ENCODE assay signal across 30 cellular contexts in the genomic region with DNA sequence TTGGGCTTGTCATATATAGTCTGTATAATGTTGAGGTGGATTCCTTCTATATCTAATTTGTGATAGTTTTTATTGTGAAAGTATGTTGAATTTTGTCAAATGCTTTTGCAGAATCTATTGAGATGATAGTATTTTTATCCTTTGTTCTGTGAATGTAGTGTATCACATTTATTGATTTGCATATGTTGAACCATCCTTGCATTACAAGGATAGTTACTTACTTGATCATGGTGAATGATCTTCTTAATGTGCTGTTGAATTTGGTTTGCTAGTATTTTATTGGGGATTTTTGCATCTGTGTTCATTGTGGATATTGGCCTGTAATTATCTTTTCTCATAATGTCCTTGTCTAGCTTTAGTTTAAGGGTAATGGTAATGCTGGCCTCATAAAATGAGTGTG.
"Had no signal": no experiment of that assay in that cellular context is flagged by ENCODE, and none has a peak within 500 bp of the region (broad histone marks: within the 10 kb centered on the region; RNA-seq: fewer than 3 reads in every experiment).

No MANE protein-coding gene starts in this region.

- H3K36me3 ChIP-seq: esophagus muscularis mucosa, gastrocnemius medialis, heart left ventricle, WERI-Rb-1 had no signal

- H3K27me3 ChIP-seq: body of pancreas, esophagus muscularis mucosa, foreskin keratinocyte, gastrocnemius medialis, heart left ventricle had no signal

- H3K9me3 ChIP-seq: body of pancreas, gastrocnemius medialis had no signal

- ATAC-seq: activated CD4-positive, CD25-positive, alpha-beta regulatory T cell treated with anti-CD3 and anti-CD28 coated beads, Interleukin-2, amount 50 U/mL, for 24 hours; activated CD8-positive, alpha-beta T cell treated with anti-CD3 and anti-CD28 coated beads for 36 hours; activated naive CD4-positive, alpha-beta T cell treated with anti-CD3 and anti-CD28 coated beads, Interleukin-2, amount 50 U/mL, for 72 hours; activated T-cell treated with anti-CD3 and anti-CD28 coated beads, Interleukin-2, amount 50 U/mL, for 4 hours; body of pancreas; effector memory CD8-positive, alpha-beta T cell; foreskin keratinocyte; gastrocnemius medialis; heart left ventricle; T-helper 17 cell had no signal

- H3K27ac ChIP-seq: body of pancreas, esophagus muscularis mucosa, foreskin keratinocyte, gastrocnemius medialis, heart left ventricle, WERI-Rb-1 had no signal

- DNase-seq: activated B cell treated with CpG ODN at 0.5 μM for 24 hours; activated CD4-positive, alpha-beta T cell treated with anti-CD3 and anti-CD28 coated beads for 48 hours; activated CD4-positive, alpha-beta T cell treated with anti-CD3 and anti-CD28 coated beads, Interleukin-2, amount 50 U/mL, for 1 hour; activated CD4-positive, alpha-beta T cell treated with anti-CD3 and anti-CD28 coated beads, Interleukin-2, amount 50 U/mL, for 48 hours; activated CD8-positive, alpha-beta memory T cell treated with anti-CD3 and anti-CD28 coated beads for 24 hours; activated CD8-positive, alpha-beta T cell treated with anti-CD3 and anti-CD28 coated beads for 36 hours; activated effector memory CD4-positive, alpha-beta T cell treated with anti-CD3 and anti-CD28 coated beads, Interleukin-2, amount 50 U/mL, for 16 hours; activated naive CD4-positive, alpha-beta T cell treated with anti-CD3 and anti-CD28 coated beads, Interleukin-2, amount 10 ng/mL, durations not matched to agents 7 days and 5 days; activated naive CD8-positive, alpha-beta T cell treated with anti-CD3 and anti-CD28 coated beads, Interleukin-2, amount 10 ng/mL, durations not matched to agents 7 days and 5 days; activated T-cell treated with anti-CD3 and anti-CD28 coated beads, Interleukin-2, amount 50 U/mL, for 4 hours; amniotic stem cell; anterior cingulate cortex; body of pancreas; caudate nucleus; cortex of kidney; dermis blood vessel endothelial cell; effector CD4-positive, alpha-beta T cell; effector memory CD8-positive, alpha-beta T cell; erythroblast; foreskin keratinocyte; gastrocnemius medialis; glutamatergic neuron; heart left ventricle; T-helper 17 cell; T1000; WERI-Rb-1 had no signal

- H3K4me1 ChIP-seq: body of pancreas, esophagus muscularis mucosa, heart left ventricle had no signal

- FAIRE-seq: colon had no signal

- H3K4me3 ChIP-seq: body of pancreas, esophagus muscularis mucosa, gastrocnemius medialis, heart left ventricle had no signal
